ENCODE assay signal across 18 cellular contexts in genomic region chr12:15541996-15542631, GRCh38.
"Had no signal": no experiment of that assay in that cellular context is flagged by ENCODE, and none has a peak within 500 bp of the region (broad histone marks: within the 10 kb centered on the region; RNA-seq: fewer than 3 reads in every experiment).

No MANE protein-coding gene starts in this region.

- H3K9me3 ChIP-seq: body of pancreas, gastrocnemius medialis, lower lobe of right lung, sigmoid colon, spleen, tibial nerve had no signal

- H3K4me1 ChIP-seq: body of pancreas, gastrocnemius medialis, tibial nerve had no signal

- H3K4me3 ChIP-seq: body of pancreas, dorsolateral prefrontal cortex, gastrocnemius medialis, lower lobe of right lung, sigmoid colon, spleen, tibial nerve had no signal

- DNase-seq: activated CD4-positive, alpha-beta T cell treated with anti-CD3 and anti-CD28 coated beads, Interleukin-2, amount 10 ng/mL, durations not matched to agents 24 days and 14 days; activated CD4-positive, CD25-positive, alpha-beta regulatory T cell; activated CD8-positive, alpha-beta T cell treated with anti-CD3 and anti-CD28 coated beads for 36 hours; activated naive CD4-positive, alpha-beta T cell treated with anti-CD3 and anti-CD28 coated beads, Interleukin-2, amount 10 ng/mL, durations not matched to agents 7 days and 5 days; activated T-cell treated with anti-CD3 and anti-CD28 coated beads, Interleukin-2, amount 50 U/mL, for 4 hours; body of pancreas; dorsolateral prefrontal cortex; gastrocnemius medialis; head of caudate nucleus; lower lobe of right lung; occipital lobe; posterior cingulate gyrus; sigmoid colon; spleen; stimulated activated CD8-positive, alpha-beta memory T cell treated with anti-CD3 and anti-CD28 coated beads, Interleukin-4, amount 100 ng/mL, for 48 hours; stimulated activated naive CD4-positive, alpha-beta T cell treated with Interleukin-2 at 50 U/mL for 16 hours; T1000 had no signal

- H3K27me3 ChIP-seq: body of pancreas, dorsolateral prefrontal cortex, gastrocnemius medialis, sigmoid colon, spleen, tibial nerve had no signal

- H3K27ac ChIP-seq: body of pancreas, dorsolateral prefrontal cortex, gastrocnemius medialis, lower lobe of right lung, spleen, tibial nerve had no signal

- ATAC-seq: activated CD8-positive, alpha-beta T cell treated with anti-CD3 and anti-CD28 coated beads for 36 hours; activated T-cell treated with anti-CD3 and anti-CD28 coated beads, Interleukin-2, amount 50 U/mL, for 4 hours; body of pancreas; gastrocnemius medialis; lower lobe of right lung had no signal

- H3K36me3 ChIP-seq: gastrocnemius medialis, lower lobe of right lung, sigmoid colon, spleen, tibial nerve had no signal
